1 cellular context compared by ENCODE assay signal in genomic region chr16:19926449-19927390, GRCh38.
TF ChIP-seq lines count a peak whose summit lies in the region.

No MANE protein-coding gene starts in this region.

TF ChIP-seq in HepG2, 621 proteins besides CTCF, POLR2A, EP300 and RAD21 (continued from another document and continues in another):
- no peak for TF ChIP-seq KDM5A (IDR thresholded peaks at IDR 0.05; ENCODE audit: borderline replicate concordance, low read length)
- TF ChIP-seq KLF15 (CRISPR knock-in tag; IDR thresholded peaks at IDR 0.05; ENCODE audit: borderline replicate concordance) = no peak
- no peak for TF ChIP-seq HNRNPUL1 (IDR thresholded peaks at IDR 0.05; ENCODE audit: low read depth, low read length)
- TF ChIP-seq, protein P1, sequence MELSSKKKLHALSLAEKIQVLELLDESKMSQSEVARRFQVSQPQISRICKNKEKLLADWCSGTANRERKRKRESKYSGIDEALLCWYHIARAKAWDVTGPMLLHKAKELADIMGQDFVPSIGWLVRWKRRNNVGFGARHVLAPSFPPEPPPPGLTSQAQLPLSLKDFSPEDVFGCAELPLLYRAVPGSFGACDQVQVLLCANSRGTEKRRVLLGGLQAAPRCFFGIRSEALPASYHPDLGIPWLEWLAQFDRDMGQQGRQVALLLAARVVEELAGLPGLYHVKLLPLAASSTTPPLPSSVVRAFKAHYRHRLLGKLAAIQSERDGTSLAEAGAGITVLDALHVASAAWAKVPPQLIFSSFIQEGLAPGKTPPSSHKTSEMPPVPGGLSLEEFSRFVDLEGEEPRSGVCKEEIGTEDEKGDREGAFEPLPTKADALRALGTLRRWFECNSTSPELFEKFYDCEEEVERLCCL (CRISPR knock-in tag; IDR thresholded peaks at IDR 0.05; ENCODE audit: borderline replicate concordance) = no peak
- TF ChIP-seq ZNF546 (CRISPR knock-in tag; conservative IDR thresholded peaks at IDR 0.05) = no peak
- TF ChIP-seq RNF2 (conservative IDR thresholded peaks at IDR 0.05; ENCODE audit: low read depth) = 0 out of 2 replicates have a peak, but pooled peaks have one; percentile 35
- no peak for TF ChIP-seq NONO (IDR thresholded peaks at IDR 0.05)
- no peak; the same call in 1 of the 2 replicates for TF ChIP-seq NONO (CRISPR knock-in tag; conservative IDR thresholded peaks at IDR 0.05)
- TF ChIP-seq, protein P2, sequence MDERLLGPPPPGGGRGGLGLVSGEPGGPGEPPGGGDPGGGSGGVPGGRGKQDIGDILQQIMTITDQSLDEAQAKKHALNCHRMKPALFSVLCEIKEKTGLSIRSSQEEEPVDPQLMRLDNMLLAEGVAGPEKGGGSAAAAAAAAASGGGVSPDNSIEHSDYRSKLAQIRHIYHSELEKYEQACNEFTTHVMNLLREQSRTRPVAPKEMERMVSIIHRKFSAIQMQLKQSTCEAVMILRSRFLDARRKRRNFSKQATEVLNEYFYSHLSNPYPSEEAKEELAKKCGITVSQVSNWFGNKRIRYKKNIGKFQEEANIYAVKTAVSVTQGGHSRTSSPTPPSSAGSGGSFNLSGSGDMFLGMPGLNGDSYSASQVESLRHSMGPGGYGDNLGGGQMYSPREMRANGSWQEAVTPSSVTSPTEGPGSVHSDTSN (CRISPR knock-in tag; IDR thresholded peaks at IDR 0.05) = no peak
- TF ChIP-seq XBP1 (CRISPR knock-in tag; IDR thresholded peaks at IDR 0.05) = no peak
- no peak for TF ChIP-seq ZNF512 (CRISPR knock-in tag; IDR thresholded peaks at IDR 0.05)
- TF ChIP-seq NCOA1 (CRISPR knock-in tag; IDR thresholded peaks at IDR 0.05) = no peak
- TF ChIP-seq ISX (CRISPR knock-in tag; conservative IDR thresholded peaks at IDR 0.05) = no peak
- no peak for TF ChIP-seq PCBP2 (optimal IDR thresholded peaks at IDR 0.05; ENCODE audit: low read depth, low read length, poor library complexity, severe bottlenecking)
- TF ChIP-seq RARA (CRISPR knock-in tag; IDR thresholded peaks at IDR 0.05) = peak; percentile 47; the same call in 1 of the 2 replicates
- no peak for TF ChIP-seq SOX6 (IDR thresholded peaks at IDR 0.05)
- peak; percentile 81 for TF ChIP-seq SOX6 (CRISPR knock-in tag; IDR thresholded peaks at IDR 0.05)
- peak; percentile 81 for TF ChIP-seq CREM (IDR thresholded peaks at IDR 0.05)
- TF ChIP-seq CREM (CRISPR knock-in tag; IDR thresholded peaks at IDR 0.05) = no peak
- no peak for TF ChIP-seq ZNF343 (CRISPR knock-in tag; IDR thresholded peaks at IDR 0.05)
- no peak for TF ChIP-seq U2AF2 (IDR thresholded peaks at IDR 0.05; ENCODE audit: low read depth, low read length)
- TF ChIP-seq ZNF747 (CRISPR knock-in tag; IDR thresholded peaks at IDR 0.05; ENCODE audit: borderline replicate concordance) = no peak
- TF ChIP-seq CC2D1A (CRISPR knock-in tag; IDR thresholded peaks at IDR 0.05) = no peak
- TF ChIP-seq ZBTB1 (CRISPR knock-in tag; IDR thresholded peaks at IDR 0.05; ENCODE audit: borderline replicate concordance) = no peak
- no peak for TF ChIP-seq KDM2A (CRISPR knock-in tag; IDR thresholded peaks at IDR 0.05; ENCODE audit: borderline replicate concordance, low read depth)
- no peak; the same call in none of the 2 replicates for TF ChIP-seq HMG20A (CRISPR knock-in tag; IDR thresholded peaks at IDR 0.05; ENCODE audit: borderline replicate concordance)
- peak; percentile 85 for TF ChIP-seq NCOA2 (CRISPR knock-in tag; IDR thresholded peaks at IDR 0.05)
- TF ChIP-seq ZBTB26 (CRISPR knock-in tag; IDR thresholded peaks at IDR 0.05; ENCODE audit: borderline replicate concordance) = no peak
- TF ChIP-seq AGO2 (optimal IDR thresholded peaks at IDR 0.05; ENCODE audit: low read depth, low read length) = no peak
- no peak for TF ChIP-seq ATF7 (IDR thresholded peaks at IDR 0.05)
- no peak; the same call in 1 of the 2 replicates for TF ChIP-seq ATF7 (CRISPR knock-in tag; IDR thresholded peaks at IDR 0.05)
- TF ChIP-seq HMGA1 (CRISPR knock-in tag; conservative IDR thresholded peaks at IDR 0.05) = no peak
- TF ChIP-seq HNF4A (CRISPR knock-in tag; IDR thresholded peaks at IDR 0.05) = peak; percentile 91
- peak; percentile 30 for TF ChIP-seq BCL6 (CRISPR knock-in tag; IDR thresholded peaks at IDR 0.05)
- TF ChIP-seq NFE2 (CRISPR knock-in tag; IDR thresholded peaks at IDR 0.05) = peak; percentile 98
- no peak for TF ChIP-seq CBFB (CRISPR knock-in tag; IDR thresholded peaks at IDR 0.05)
- TF ChIP-seq CENPX (CRISPR knock-in tag; IDR thresholded peaks at IDR 0.05) = no peak
- no peak for TF ChIP-seq MAF1 (CRISPR knock-in tag; IDR thresholded peaks at IDR 0.05; ENCODE audit: borderline replicate concordance)
- TF ChIP-seq ZNF564 (CRISPR knock-in tag; IDR thresholded peaks at IDR 0.05) = no peak
- TF ChIP-seq DNMT1 (CRISPR knock-in tag; IDR thresholded peaks at IDR 0.05) = no peak
- no peak for TF ChIP-seq REL (CRISPR knock-in tag; conservative IDR thresholded peaks at IDR 0.05)
- TF ChIP-seq TSC22D2 (CRISPR knock-in tag; IDR thresholded peaks at IDR 0.05; ENCODE audit: borderline replicate concordance) = no peak
- TF ChIP-seq JUNB (CRISPR knock-in tag; IDR thresholded peaks at IDR 0.05; ENCODE audit: borderline replicate concordance) = peak; percentile 91
- peak; percentile 46; the same call in 1 of the 2 replicates for TF ChIP-seq MEF2D (CRISPR knock-in tag; IDR thresholded peaks at IDR 0.05)
- TF ChIP-seq, protein P3, sequence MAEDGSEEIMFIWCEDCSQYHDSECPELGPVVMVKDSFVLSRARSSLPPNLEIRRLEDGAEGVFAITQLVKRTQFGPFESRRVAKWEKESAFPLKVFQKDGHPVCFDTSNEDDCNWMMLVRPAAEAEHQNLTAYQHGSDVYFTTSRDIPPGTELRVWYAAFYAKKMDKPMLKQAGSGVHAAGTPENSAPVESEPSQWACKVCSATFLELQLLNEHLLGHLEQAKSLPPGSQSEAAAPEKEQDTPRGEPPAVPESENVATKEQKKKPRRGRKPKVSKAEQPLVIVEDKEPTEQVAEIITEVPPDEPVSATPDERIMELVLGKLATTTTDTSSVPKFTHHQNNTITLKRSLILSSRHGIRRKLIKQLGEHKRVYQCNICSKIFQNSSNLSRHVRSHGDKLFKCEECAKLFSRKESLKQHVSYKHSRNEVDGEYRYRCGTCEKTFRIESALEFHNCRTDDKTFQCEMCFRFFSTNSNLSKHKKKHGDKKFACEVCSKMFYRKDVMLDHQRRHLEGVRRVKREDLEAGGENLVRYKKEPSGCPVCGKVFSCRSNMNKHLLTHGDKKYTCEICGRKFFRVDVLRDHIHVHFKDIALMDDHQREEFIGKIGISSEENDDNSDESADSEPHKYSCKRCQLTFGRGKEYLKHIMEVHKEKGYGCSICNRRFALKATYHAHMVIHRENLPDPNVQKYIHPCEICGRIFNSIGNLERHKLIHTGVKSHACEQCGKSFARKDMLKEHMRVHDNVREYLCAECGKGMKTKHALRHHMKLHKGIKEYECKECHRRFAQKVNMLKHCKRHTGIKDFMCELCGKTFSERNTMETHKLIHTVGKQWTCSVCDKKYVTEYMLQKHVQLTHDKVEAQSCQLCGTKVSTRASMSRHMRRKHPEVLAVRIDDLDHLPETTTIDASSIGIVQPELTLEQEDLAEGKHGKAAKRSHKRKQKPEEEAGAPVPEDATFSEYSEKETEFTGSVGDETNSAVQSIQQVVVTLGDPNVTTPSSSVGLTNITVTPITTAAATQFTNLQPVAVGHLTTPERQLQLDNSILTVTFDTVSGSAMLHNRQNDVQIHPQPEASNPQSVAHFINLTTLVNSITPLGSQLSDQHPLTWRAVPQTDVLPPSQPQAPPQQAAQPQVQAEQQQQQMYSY (CRISPR knock-in tag; IDR thresholded peaks at IDR 0.05) = no peak
- no peak for TF ChIP-seq ZNF451 (CRISPR knock-in tag; IDR thresholded peaks at IDR 0.05)
- no peak for TF ChIP-seq ZNF367 (CRISPR knock-in tag; IDR thresholded peaks at IDR 0.05; ENCODE audit: borderline replicate concordance)
- TF ChIP-seq ELF4 (CRISPR knock-in tag; IDR thresholded peaks at IDR 0.05; ENCODE audit: borderline replicate concordance) = no peak
- TF ChIP-seq, protein P4, sequence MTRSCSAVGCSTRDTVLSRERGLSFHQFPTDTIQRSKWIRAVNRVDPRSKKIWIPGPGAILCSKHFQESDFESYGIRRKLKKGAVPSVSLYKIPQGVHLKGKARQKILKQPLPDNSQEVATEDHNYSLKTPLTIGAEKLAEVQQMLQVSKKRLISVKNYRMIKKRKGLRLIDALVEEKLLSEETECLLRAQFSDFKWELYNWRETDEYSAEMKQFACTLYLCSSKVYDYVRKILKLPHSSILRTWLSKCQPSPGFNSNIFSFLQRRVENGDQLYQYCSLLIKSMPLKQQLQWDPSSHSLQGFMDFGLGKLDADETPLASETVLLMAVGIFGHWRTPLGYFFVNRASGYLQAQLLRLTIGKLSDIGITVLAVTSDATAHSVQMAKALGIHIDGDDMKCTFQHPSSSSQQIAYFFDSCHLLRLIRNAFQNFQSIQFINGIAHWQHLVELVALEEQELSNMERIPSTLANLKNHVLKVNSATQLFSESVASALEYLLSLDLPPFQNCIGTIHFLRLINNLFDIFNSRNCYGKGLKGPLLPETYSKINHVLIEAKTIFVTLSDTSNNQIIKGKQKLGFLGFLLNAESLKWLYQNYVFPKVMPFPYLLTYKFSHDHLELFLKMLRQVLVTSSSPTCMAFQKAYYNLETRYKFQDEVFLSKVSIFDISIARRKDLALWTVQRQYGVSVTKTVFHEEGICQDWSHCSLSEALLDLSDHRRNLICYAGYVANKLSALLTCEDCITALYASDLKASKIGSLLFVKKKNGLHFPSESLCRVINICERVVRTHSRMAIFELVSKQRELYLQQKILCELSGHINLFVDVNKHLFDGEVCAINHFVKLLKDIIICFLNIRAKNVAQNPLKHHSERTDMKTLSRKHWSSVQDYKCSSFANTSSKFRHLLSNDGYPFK (CRISPR knock-in tag; IDR thresholded peaks at IDR 0.05; ENCODE audit: borderline replicate concordance) = no peak
- TF ChIP-seq, protein P5, sequence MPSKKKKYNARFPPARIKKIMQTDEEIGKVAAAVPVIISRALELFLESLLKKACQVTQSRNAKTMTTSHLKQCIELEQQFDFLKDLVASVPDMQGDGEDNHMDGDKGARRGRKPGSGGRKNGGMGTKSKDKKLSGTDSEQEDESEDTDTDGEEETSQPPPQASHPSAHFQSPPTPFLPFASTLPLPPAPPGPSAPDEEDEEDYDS (CRISPR knock-in tag; IDR thresholded peaks at IDR 0.05) = no peak
- TF ChIP-seq, protein P6, sequence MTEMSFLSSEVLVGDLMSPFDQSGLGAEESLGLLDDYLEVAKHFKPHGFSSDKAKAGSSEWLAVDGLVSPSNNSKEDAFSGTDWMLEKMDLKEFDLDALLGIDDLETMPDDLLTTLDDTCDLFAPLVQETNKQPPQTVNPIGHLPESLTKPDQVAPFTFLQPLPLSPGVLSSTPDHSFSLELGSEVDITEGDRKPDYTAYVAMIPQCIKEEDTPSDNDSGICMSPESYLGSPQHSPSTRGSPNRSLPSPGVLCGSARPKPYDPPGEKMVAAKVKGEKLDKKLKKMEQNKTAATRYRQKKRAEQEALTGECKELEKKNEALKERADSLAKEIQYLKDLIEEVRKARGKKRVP (CRISPR knock-in tag; IDR thresholded peaks at IDR 0.05) = 0 out of 4 replicates have a peak, but pooled peaks of 1 of the 2 experiments have one; percentile 20
- 0 out of 2 replicates have a peak, but pooled peaks have one; percentile 11 for TF ChIP-seq KAT7 (CRISPR knock-in tag; IDR thresholded peaks at IDR 0.05; ENCODE audit: borderline replicate concordance)
- no peak for TF ChIP-seq ZNF709 (CRISPR knock-in tag; IDR thresholded peaks at IDR 0.05)
- no peak for TF ChIP-seq GFI1 (CRISPR knock-in tag; IDR thresholded peaks at IDR 0.05; ENCODE audit: borderline replicate concordance)
- no peak for TF ChIP-seq HBP1 (CRISPR knock-in tag; IDR thresholded peaks at IDR 0.05; ENCODE audit: low read depth)
- TF ChIP-seq ZNF160 (CRISPR knock-in tag; IDR thresholded peaks at IDR 0.05) = no peak
- TF ChIP-seq, protein P7, sequence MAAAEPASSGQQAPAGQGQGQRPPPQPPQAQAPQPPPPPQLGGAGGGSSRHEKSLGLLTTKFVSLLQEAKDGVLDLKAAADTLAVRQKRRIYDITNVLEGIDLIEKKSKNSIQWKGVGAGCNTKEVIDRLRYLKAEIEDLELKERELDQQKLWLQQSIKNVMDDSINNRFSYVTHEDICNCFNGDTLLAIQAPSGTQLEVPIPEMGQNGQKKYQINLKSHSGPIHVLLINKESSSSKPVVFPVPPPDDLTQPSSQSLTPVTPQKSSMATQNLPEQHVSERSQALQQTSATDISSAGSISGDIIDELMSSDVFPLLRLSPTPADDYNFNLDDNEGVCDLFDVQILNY (CRISPR knock-in tag; conservative IDR thresholded peaks at IDR 0.05) = no peak
